6 cellular contexts compared by ENCODE assay signal in the genomic region with DNA sequence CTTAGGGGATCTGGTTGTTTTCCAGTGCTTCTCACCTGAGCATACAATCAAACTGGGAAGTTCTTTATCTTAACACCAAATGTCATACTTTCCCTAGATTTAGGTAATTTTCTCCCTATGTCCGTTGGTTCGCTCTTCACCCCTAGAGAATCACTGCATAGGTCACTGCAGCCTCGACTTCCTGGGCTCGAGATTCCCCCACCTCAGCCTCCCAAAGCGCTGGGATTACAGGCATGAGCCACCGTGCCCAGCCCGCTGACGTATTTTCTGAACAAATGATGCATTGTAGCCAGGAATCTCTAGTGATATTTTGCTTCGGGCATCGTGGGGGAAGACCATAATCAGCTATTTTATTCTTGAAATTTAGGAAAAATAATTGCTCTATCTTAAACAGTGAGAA. TPM values are rescaled to one million over a fixed set of nuclear protein-coding genes. Genes with fewer than 3 reads are reported as not detected.
DNase-seq lines count a peak whose midpoint lies in the region.

No MANE protein-coding gene starts in this region.

- H3K27ac ChIP-seq in muscle layer of colon (ENCODE audit: low read depth, low read length), result peak overlapping the region; percentile 61

- peak overlapping the region; percentile 99 for H3K9ac ChIP-seq in muscle layer of colon (ENCODE audit: low read length)

- peaks cover 23% of the 10 kb centered on the region for H3K36me3 ChIP-seq in H7 (replicated peaks; ENCODE audit: control insufficient read depth, insufficient read depth, low read length)
- peaks cover 47% of the 10 kb centered on the region for H3K36me3 ChIP-seq in muscle layer of colon (ENCODE audit: insufficient read depth, low read length)

- H3K4me3 ChIP-seq in H7 (ENCODE audit: insufficient read depth, low read depth, low read length) (peak overlapping the region; percentile 83), muscle layer of colon (ENCODE audit: low read depth in 1 of 2, low read length in 2 of 2) (no peak overlapping the region)

- H3K4me1 ChIP-seq in muscle layer of colon (ENCODE audit: insufficient read depth, low read length), result peaks cover 19% of the 10 kb centered on the region

- DNase-seq in H7 (no peak), amniotic epithelial cell (ENCODE audit: low read depth) (peak; percentile 31), NCI-H2029 (lab: John Stamatoyannopoulos, UW) (no peak), DMS79 (lab: John Stamatoyannopoulos, UW) (no peak)
- no peak for DNase-seq in activated CD8-positive, alpha-beta memory T cell treated with anti-CD3 and anti-CD28 coated beads, Interleukin-2, amount 50 U/mL, for 48 hours

- H3K27me3 ChIP-seq in H7 (ENCODE audit: control insufficient read depth, insufficient read depth, low read length) (no peaks in the 10 kb centered on the region), muscle layer of colon (ENCODE audit: control insufficient read depth in 1 of 2, insufficient read depth in 2 of 2, low read length in 2 of 2) (no peaks in the 10 kb centered on the region)

- H3K9me3 ChIP-seq in muscle layer of colon (ENCODE audit: low read length), result no peaks in the 10 kb centered on the region

RNA-seq across cellular contexts. Expression of gene RPL41, which starts 1.1 kb away (rescaled TPM):
- 3,839 and 4,060 TPM in 2 replicates for total RNA-seq in H7 (2014; rRNA removed; shearing (Covaris generic))

RNA-seq across cellular contexts. Expression of gene ZC3H10, which starts 2.7 kb away (rescaled TPM):
- 8.2 and 11.3 TPM in 2 replicates for total RNA-seq in H7 (2014; rRNA removed; shearing (Covaris generic))

RNA-seq across cellular contexts. Expression of gene PA2G4, which starts 11.0 kb away (rescaled TPM):
- total RNA-seq in H7 (2014; rRNA removed; shearing (Covaris generic)), result 273 and 282 TPM in 2 replicates

RNA-seq across cellular contexts. Expression of gene ESYT1, which starts 12.7 kb away (rescaled TPM):
- 120 and 127 TPM in 2 replicates for total RNA-seq in H7 (2014; rRNA removed; shearing (Covaris generic))

RNA-seq across cellular contexts. Expression of gene ERBB3, which starts 35.4 kb away (rescaled TPM):
- total RNA-seq in H7 (2014; rRNA removed; shearing (Covaris generic)), result 32.4 and 39.8 TPM in 2 replicates
